21 cellular contexts compared by ENCODE assay signal in the genomic region with DNA sequence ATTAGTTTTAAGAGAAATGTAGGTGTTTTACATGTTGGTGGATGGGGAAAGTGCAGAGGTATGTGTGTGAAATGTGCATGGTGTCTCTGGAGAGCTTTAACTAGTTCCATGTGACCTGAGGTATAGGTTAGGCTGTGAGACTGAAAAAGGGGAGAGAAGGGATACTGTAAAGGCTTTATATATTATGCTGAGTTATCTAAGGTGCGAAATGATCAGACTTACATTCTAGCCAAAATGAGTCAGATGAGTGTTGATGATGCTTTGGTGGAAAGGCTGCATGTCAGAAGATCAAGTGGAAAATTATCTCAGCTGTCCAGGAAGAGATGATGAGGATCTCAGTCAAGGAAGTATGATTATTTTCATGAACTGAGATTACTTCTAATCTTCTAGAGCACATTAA. TPM values are rescaled to one million over a fixed set of nuclear protein-coding genes. Genes with fewer than 3 reads are reported as not detected.
A peak's percentile ranks its signal among the peaks of the same experiment; 100 is the strongest.
DNase-seq lines count a peak whose midpoint lies in the region; ATAC-seq lines count a peak whose summit lies in the region.
"Had no signal": no experiment of that assay in that cellular context is flagged by ENCODE, and none has a peak within 500 bp of the region (broad histone marks: within the 10 kb centered on the region; RNA-seq: fewer than 3 reads in every experiment).

No MANE protein-coding gene starts in this region.

- H3K4me3 Mint-ChIP-seq in activated T-cell treated with anti-CD3 and anti-CD28 coated beads, Interleukin-2, amount 50 U/mL, for 4 hours = no peak overlapping the region
- H3K4me3 Mint-ChIP-seq in stimulated activated memory B cell treated with anti-CD40 and anti-IgM and Interleukin-4, amounts not matched to agents 10 μg/mL and 1 μg/mL and 100 μg/mL, for 72 hours = no peak overlapping the region

- no peaks in the 10 kb centered on the region for H3K27me3 Mint-ChIP-seq in activated T-cell treated with anti-CD3 and anti-CD28 coated beads, Interleukin-2, amount 50 U/mL, for 4 hours (ENCODE audit: low read depth)
- no peaks in the 10 kb centered on the region for H3K27me3 Mint-ChIP-seq in stimulated activated memory B cell treated with anti-CD40 and anti-IgM and Interleukin-4, amounts not matched to agents 10 μg/mL and 1 μg/mL and 100 μg/mL, for 72 hours

- peaks cover 23% of the 10 kb centered on the region for H3K36me3 Mint-ChIP-seq in activated T-cell treated with anti-CD3 and anti-CD28 coated beads, Interleukin-2, amount 50 U/mL, for 4 hours (ENCODE audit: insufficient read depth)
- H3K36me3 Mint-ChIP-seq in activated naive CD4-positive, alpha-beta T cell treated with anti-CD3 and anti-CD28 coated beads, Interleukin-2, amount 50 U/mL, for 72 hours = peaks cover 8 to 17% of the 10 kb centered on the region in 2 donors
- H3K36me3 Mint-ChIP-seq in stimulated activated memory B cell treated with anti-CD40 and anti-IgM and Interleukin-4, amounts not matched to agents 10 μg/mL and 1 μg/mL and 100 μg/mL, for 72 hours = peaks cover 45% of the 10 kb centered on the region

- H3K27ac Mint-ChIP-seq in activated naive CD4-positive, alpha-beta T cell treated with anti-CD3 and anti-CD28 coated beads, Interleukin-2, amount 50 U/mL, for 72 hours = peak overlapping the region; percentile 48 to 51
- peak overlapping the region; percentile 3 for H3K27ac Mint-ChIP-seq in stimulated activated memory B cell treated with anti-CD40 and anti-IgM and Interleukin-4, amounts not matched to agents 10 μg/mL and 1 μg/mL and 100 μg/mL, for 72 hours

- no peaks in the 10 kb centered on the region for H3K9me3 Mint-ChIP-seq in activated T-cell treated with anti-CD3 and anti-CD28 coated beads, Interleukin-2, amount 50 U/mL, for 4 hours
- no peaks in the 10 kb centered on the region for H3K9me3 Mint-ChIP-seq in activated naive CD4-positive, alpha-beta T cell treated with anti-CD3 and anti-CD28 coated beads, Interleukin-2, amount 50 U/mL, for 72 hours
- no peaks in the 10 kb centered on the region for H3K9me3 Mint-ChIP-seq in stimulated activated memory B cell treated with anti-CD40 and anti-IgM and Interleukin-4, amounts not matched to agents 10 μg/mL and 1 μg/mL and 100 μg/mL, for 72 hours

- ATAC-seq in activated T-cell treated with anti-CD3 and anti-CD28 coated beads, Interleukin-2, amount 50 U/mL, for 4 hours = peak; percentile 60 to 68
- peak; percentile 82 to 87 for ATAC-seq in activated naive CD4-positive, alpha-beta T cell treated with anti-CD3 and anti-CD28 coated beads, Interleukin-2, amount 50 U/mL, for 72 hours
- no peak for ATAC-seq in stimulated activated memory B cell treated with anti-CD40 and anti-IgM and Interleukin-4, amounts not matched to agents 10 μg/mL and 1 μg/mL and 100 μg/mL, for 72 hours

- peaks cover 18% of the 10 kb centered on the region for H3K4me1 Mint-ChIP-seq in activated T-cell treated with anti-CD3 and anti-CD28 coated beads, Interleukin-2, amount 50 U/mL, for 4 hours (ENCODE audit: low read depth)
- peaks cover 6% of the 10 kb centered on the region for H3K4me1 Mint-ChIP-seq in stimulated activated memory B cell treated with anti-CD40 and anti-IgM and Interleukin-4, amounts not matched to agents 10 μg/mL and 1 μg/mL and 100 μg/mL, for 72 hours

- no peak for DNase-seq in activated T-cell treated with anti-CD3 and anti-CD28 coated beads, Interleukin-2, amount 50 U/mL, for 4 hours
- no peak for DNase-seq in activated T-cell treated with anti-CD3 and anti-CD28 coated beads, Interleukin-2, amount 50 U/mL, for 48 hours
- DNase-seq in LHCN-M2 (ENCODE audit: low read depth) (peak; percentile 26), COLO668 (lab: John Stamatoyannopoulos, UW; ENCODE audit: unreplicated experiment) (no peak), DMS79 (lab: John Stamatoyannopoulos, UW) (no peak)
- DNase-seq in activated naive CD4-positive, alpha-beta T cell treated with anti-CD3 and anti-CD28 coated beads, Interleukin-2, amount 50 U/mL, for 72 hours (ENCODE audit: low spot score in 2 of 2) = no peak
- DNase-seq in stimulated activated CD4-positive, alpha-beta T cell treated with anti-CD3 and anti-CD28 coated beads, Interleukin-4, amount 100 ng/mL, for 4 hours = no peak
- DNase-seq: ACHN; activated effector memory CD4-positive, alpha-beta T cell treated with anti-CD3 and anti-CD28 coated beads, Interleukin-2, amount 50 U/mL, for 16 hours; aorta; central memory CD4-positive, alpha-beta T cell; dorsolateral prefrontal cortex; head of caudate nucleus; NCI-H2081; NCI-H345; OCI-M1; SHP77; SW 1271; upper lobe of left lung; WERI-Rb-1 had no signal

RNA-seq across cellular contexts. Expression of gene ACAT1, which starts 15.8 kb away (rescaled TPM):
- 10 to 100 TPM; 42.1 to 52.8 (median 47.6) TPM for total RNA-seq in activated T-cell treated with anti-CD3 and anti-CD28 coated beads, Interleukin-2, amount 50 U/mL, for 4 hours
- total RNA-seq in LHCN-M2 (2014; rRNA removed) = 183 and 196 TPM in 2 replicates
- polyA plus RNA-seq in LHCN-M2 (2012) = 58.1 TPM
- total RNA-seq in activated naive CD4-positive, alpha-beta T cell treated with anti-CD3 and anti-CD28 coated beads, Interleukin-2, amount 50 U/mL, for 72 hours = 10 to 100 TPM; 71.9 to 79.5 TPM
